1 cellular context compared by ENCODE assay signal in the genomic region with DNA sequence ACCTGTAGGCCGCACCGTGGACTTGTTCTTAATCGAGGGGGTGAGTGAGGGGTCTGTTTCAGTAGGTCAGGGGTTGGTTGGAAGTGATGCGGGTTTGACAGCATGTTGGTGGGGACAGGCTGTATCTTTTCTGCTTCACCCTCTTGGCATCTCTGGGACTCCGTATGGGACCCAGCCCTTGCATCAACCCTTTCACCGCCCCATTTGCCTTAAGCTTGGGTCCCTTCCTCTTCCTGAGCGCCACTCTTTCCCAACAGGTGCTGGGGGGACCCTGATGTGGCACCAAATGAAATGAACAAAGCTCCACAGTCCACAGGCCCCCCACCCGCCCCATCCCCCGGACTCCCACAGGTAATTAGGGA.
TF ChIP-seq lines count a peak whose summit lies in the region.

No MANE protein-coding gene starts in this region.

TF ChIP-seq in GM23338, 12 proteins besides CTCF, POLR2A, EP300 and RAD21:
- TF ChIP-seq POLR2AphosphoS5 (IDR thresholded peaks at IDR 0.05; ENCODE audit: low read depth) = no peak
- TF ChIP-seq ETS1 (IDR thresholded peaks at IDR 0.05) = no peak
- no peak for TF ChIP-seq CREB1 (CRISPR knock-in tag; IDR thresholded peaks at IDR 0.05; ENCODE audit: low read depth)
- TF ChIP-seq NANOG (IDR thresholded peaks at IDR 0.05; ENCODE audit: borderline replicate concordance) = no peak
- no peak for TF ChIP-seq ZNF114 (CRISPR knock-in tag; IDR thresholded peaks at IDR 0.05)
TF ChIP-seq in GM23338: peak in this region for 0.
